8 cellular contexts compared by ENCODE assay signal in genomic region chr22:38707346-38707745, GRCh38. TPM values are rescaled to one million over a fixed set of nuclear protein-coding genes. Genes with fewer than 3 reads are reported as not detected.
DNase-seq lines count a peak whose midpoint lies in the region; ATAC-seq and TF ChIP-seq lines count a peak whose summit lies in the region.

No MANE protein-coding gene starts in this region.

- H3K36me3 Mint-ChIP-seq in activated CD4-positive, alpha-beta T cell treated with anti-CD3 and anti-CD28 coated beads, Interleukin-2, amount 10 ng/mL, durations not matched to agents 24 days and 14 days (ENCODE audit: low read depth) = peaks cover 43% of the 10 kb centered on the region
- no peaks in the 10 kb centered on the region for H3K36me3 Mint-ChIP-seq in T-helper 17 cell (ENCODE audit: low read depth)

- peak overlapping the region; percentile 91 for H3K27ac Mint-ChIP-seq in activated CD4-positive, alpha-beta T cell treated with anti-CD3 and anti-CD28 coated beads, Interleukin-2, amount 10 ng/mL, durations not matched to agents 24 days and 14 days
- peak overlapping the region; percentile 88 for H3K27ac Mint-ChIP-seq in T-helper 17 cell

- H3K27ac ChIP-seq in right cardiac atrium (ENCODE audit: low read length) (no peak overlapping the region), suprapubic skin (no peak overlapping the region)

- no peak for ATAC-seq in T-helper 17 cell
- no peak for ATAC-seq in right cardiac atrium

- H3K27me3 ChIP-seq in right cardiac atrium (ENCODE audit: control insufficient read depth, insufficient read depth) = no peaks in the 10 kb centered on the region
- no peaks in the 10 kb centered on the region for H3K27me3 ChIP-seq in suprapubic skin

- WGBS in right cardiac atrium = 51% methylated on average over 2 of the region's 2 CpGs
- WGBS in suprapubic skin = 47% methylated on average over 2 of the region's 2 CpGs

- peaks cover 7% of the 10 kb centered on the region for H3K4me1 ChIP-seq in right cardiac atrium (ENCODE audit: control insufficient read depth, insufficient read depth, low read length)
- H3K4me1 ChIP-seq in suprapubic skin = peaks cover 38% of the 10 kb centered on the region

- H3K4me3 Mint-ChIP-seq in activated CD4-positive, alpha-beta T cell treated with anti-CD3 and anti-CD28 coated beads, Interleukin-2, amount 10 ng/mL, durations not matched to agents 24 days and 14 days = peak overlapping the region; percentile 81
- H3K4me3 Mint-ChIP-seq in T-helper 17 cell = peak overlapping the region; percentile 94

- peaks cover 3% of the 10 kb centered on the region for H3K27me3 Mint-ChIP-seq in activated CD4-positive, alpha-beta T cell treated with anti-CD3 and anti-CD28 coated beads, Interleukin-2, amount 10 ng/mL, durations not matched to agents 24 days and 14 days
- H3K27me3 Mint-ChIP-seq in T-helper 17 cell = no peaks in the 10 kb centered on the region

- intact Hi-C loops in activated CD4-positive, alpha-beta T cell treated with anti-CD3 and anti-CD28 coated beads, Interleukin-2, amount 10 ng/mL, durations not matched to agents 24 days and 14 days (cut with micrococcal nuclease) = loop anchor here (5.0 to 10.0 kb wide), 2 partner anchors 200 to 407 kb away; partner anchors contain the start of gene DDX17
- intact Hi-C loops in right cardiac atrium (cut with DNase I) = no loop called here

- H3K4me1 Mint-ChIP-seq in activated CD4-positive, alpha-beta T cell treated with anti-CD3 and anti-CD28 coated beads, Interleukin-2, amount 10 ng/mL, durations not matched to agents 24 days and 14 days = peaks cover 60% of the 10 kb centered on the region
- peaks cover 48% of the 10 kb centered on the region for H3K4me1 Mint-ChIP-seq in T-helper 17 cell

- H3K4me3 ChIP-seq in right cardiac atrium (ENCODE audit: low read length) = peak overlapping the region; percentile 71
- H3K4me3 ChIP-seq in suprapubic skin = peak overlapping the region; percentile 100

- DNase-seq in activated CD4-positive, alpha-beta T cell treated with anti-CD3 and anti-CD28 coated beads, Interleukin-2, amount 10 ng/mL, durations not matched to agents 24 days and 14 days = peak; percentile 63
- no peak for DNase-seq in activated CD4-positive, alpha-beta T cell treated with anti-CD3 and anti-CD28 coated beads for 4 hours
- no peak for DNase-seq in T-helper 17 cell
- no peak for DNase-seq in right cardiac atrium
- no peak for DNase-seq in suprapubic skin (ENCODE audit: low spot score in 2 of 2)
- DNase-seq in stimulated activated CD4-positive, alpha-beta T cell treated with anti-CD3 and anti-CD28 coated beads, Interleukin-2, amount 100 ng/mL, for 48 hours = no peak
- no peak for DNase-seq in NCI-H1694 (lab: John Stamatoyannopoulos, UW)
- no peak for DNase-seq in D341Med (ENCODE audit: low spot score)

- no peak for TF ChIP-seq EP300 in suprapubic skin (IDR thresholded peaks at IDR 0.05)

- H3K36me3 ChIP-seq in suprapubic skin = peaks cover 6% of the 10 kb centered on the region

- H3K9me3 ChIP-seq in T-helper 17 cell (ENCODE audit: control insufficient read depth, low read length, poor library complexity, severe bottlenecking) (no peaks in the 10 kb centered on the region), right cardiac atrium (ENCODE audit: control insufficient read depth, low read length) (no peaks in the 10 kb centered on the region), suprapubic skin (no peaks in the 10 kb centered on the region)

- no peaks in the 10 kb centered on the region for H3K9me3 Mint-ChIP-seq in activated CD4-positive, alpha-beta T cell treated with anti-CD3 and anti-CD28 coated beads, Interleukin-2, amount 10 ng/mL, durations not matched to agents 24 days and 14 days

- TF ChIP-seq POLR2A in suprapubic skin (IDR thresholded peaks at IDR 0.05) = no peak

- no peak for TF ChIP-seq CTCF in suprapubic skin (IDR thresholded peaks at IDR 0.05)

RNA-seq across cellular contexts. Expression of gene GTPBP1, which starts 1.6 kb away (rescaled TPM):
- total RNA-seq in activated CD4-positive, alpha-beta T cell treated with anti-CD3 and anti-CD28 coated beads, Interleukin-2, amount 10 ng/mL, durations not matched to agents 24 days and 14 days = 102 and 103 TPM in 2 replicates
- total RNA-seq in T-helper 17 cell (100 to 1,000 TPM; 220 to 235 TPM), right cardiac atrium (10 to 100 TPM; 29.1 to 34.5 (median 30.9) TPM), suprapubic skin (100 to 1,000 TPM in 1 of 4 donors, 10 to 100 TPM in 3; 73.0 to 100 (median 76.8) TPM)
- polyA plus RNA-seq in right cardiac atrium = 19.1 TPM

RNA-seq across cellular contexts. Expression of gene JOSD1, which starts 6.6 kb away (rescaled TPM):
- 90.4 and 93.8 TPM in 2 replicates for total RNA-seq in activated CD4-positive, alpha-beta T cell treated with anti-CD3 and anti-CD28 coated beads, Interleukin-2, amount 10 ng/mL, durations not matched to agents 24 days and 14 days
- 100 to 1,000 TPM; 132 to 157 TPM for total RNA-seq in T-helper 17 cell
- 10 to 100 TPM; 21.4 to 28.6 (median 22.5) TPM for total RNA-seq in right cardiac atrium
- 14.3 TPM for polyA plus RNA-seq in right cardiac atrium
- 10 to 100 TPM; 51.4 to 87.4 (median 62.3) TPM for total RNA-seq in suprapubic skin

RNA-seq across cellular contexts. Expression of gene TOMM22, which starts 25.6 kb away (rescaled TPM):
- total RNA-seq in activated CD4-positive, alpha-beta T cell treated with anti-CD3 and anti-CD28 coated beads, Interleukin-2, amount 10 ng/mL, durations not matched to agents 24 days and 14 days = 169 and 172 TPM in 2 replicates
- total RNA-seq in T-helper 17 cell (10 to 100 TPM; 56.3 to 63.5 TPM), right cardiac atrium (10 to 100 TPM; 57.8 to 67.3 (median 59.9) TPM), suprapubic skin (10 to 100 TPM; 15.6 to 56.2 (median 36.7) TPM)
- 41.0 TPM for polyA plus RNA-seq in right cardiac atrium

RNA-seq across cellular contexts. Expression of gene SUN2, which starts 48.5 kb away (rescaled TPM):
- 124 and 128 TPM in 2 replicates for total RNA-seq in activated CD4-positive, alpha-beta T cell treated with anti-CD3 and anti-CD28 coated beads, Interleukin-2, amount 10 ng/mL, durations not matched to agents 24 days and 14 days
- total RNA-seq in T-helper 17 cell (100 to 1,000 TPM; 426 to 485 TPM), right cardiac atrium (100 to 1,000 TPM; 103 to 123 (median 116) TPM), suprapubic skin (100 to 1,000 TPM; 186 to 262 (median 232) TPM)
- polyA plus RNA-seq in right cardiac atrium = 61.7 TPM

RNA-seq across cellular contexts. Expression of gene CBY1, which starts 50.9 kb away (rescaled TPM):
- total RNA-seq in activated CD4-positive, alpha-beta T cell treated with anti-CD3 and anti-CD28 coated beads, Interleukin-2, amount 10 ng/mL, durations not matched to agents 24 days and 14 days = 8.4 and 13.3 TPM in 2 replicates
- 10 to 100 TPM; 11.9 to 12.3 TPM for total RNA-seq in T-helper 17 cell
- 10 to 100 TPM; 35.6 to 45.3 (median 40.9) TPM for total RNA-seq in right cardiac atrium
- polyA plus RNA-seq in right cardiac atrium = 63.0 TPM
- 10 to 100 TPM in 3 of 4 donors, 1 to 10 TPM in 1; 9.9 to 25.7 (median 15.4) TPM for total RNA-seq in suprapubic skin
